In genomic region chr1:113031060-113031933, GRCh38 we compare ENCODE assay signal across 13 cellular contexts. TPM values are rescaled to one million over a fixed set of nuclear protein-coding genes. Genes with fewer than 3 reads are reported as not detected.
DNase-seq lines count a peak whose midpoint lies in the region; ATAC-seq and TF ChIP-seq lines count a peak whose summit lies in the region.
"Had no signal": no experiment of that assay in that cellular context is flagged by ENCODE, and none has a peak within 500 bp of the region (broad histone marks: within the 10 kb centered on the region; RNA-seq: fewer than 3 reads in every experiment).

No MANE protein-coding gene starts in this region.

- 86% methylated on average over 9 of the region's 9 CpGs for WGBS in prostate gland

- intact Hi-C loops in prostate gland (cut with DNase I) = no loop called here

- no peak overlapping the region for H3K4me3 ChIP-seq in prostate gland
- H3K4me3 ChIP-seq: coronary artery, pancreas had no signal

- H3K27me3 ChIP-seq in prostate gland (replicated peaks; ENCODE audit: insufficient read depth) = no peaks in the 10 kb centered on the region
- H3K27me3 ChIP-seq: pancreas had no signal

- ATAC-seq in GM18505 (IDR thresholded peaks at IDR 0.05; ENCODE audit: unreplicated experiment) = peak; percentile 56
- peak; percentile 66 for ATAC-seq in GM21423 (IDR thresholded peaks at IDR 0.05; ENCODE audit: unreplicated experiment)
- peak; percentile 53 for ATAC-seq in HG03108 (IDR thresholded peaks at IDR 0.05; ENCODE audit: unreplicated experiment)
- ATAC-seq: pancreas had no signal

- H3K4me1 ChIP-seq in prostate gland (replicated peaks) = no peaks in the 10 kb centered on the region
- H3K4me1 ChIP-seq: pancreas had no signal

- H3K27ac ChIP-seq in prostate gland = no peak overlapping the region
- H3K27ac ChIP-seq: coronary artery, pancreas had no signal

- H3K9me3 ChIP-seq in prostate gland = no peaks in the 10 kb centered on the region
- H3K9me3 ChIP-seq: pancreas had no signal

- TF ChIP-seq POLR2A in GM18505 (IDR thresholded peaks at IDR 0.05; ENCODE audit: borderline replicate concordance, extremely low read depth, insufficient read depth, insufficient read length) (no peak), prostate gland (IDR thresholded peaks at IDR 0.05) (no peak)

- DNase-seq in glomerular endothelial cell (ENCODE audit: extremely low read depth, low read depth, low spot score) = peak; percentile 22
- no peak for DNase-seq in NCI-H128 (lab: John Stamatoyannopoulos, UW; ENCODE audit: unreplicated experiment)
- DNase-seq in kidney tubule cell (ENCODE audit: low spot score) = no peak
- no peak for DNase-seq in prostate gland (ENCODE audit: low spot score)
- no peak for DNase-seq in medulla oblongata (ENCODE audit: extremely low spot score)
- DNase-seq: amygdala, NCI-H2227 treated with DMSO at 0.1 percent for 48 hours, OCI-M1, pancreas had no signal

- no peak for TF ChIP-seq CTCF in prostate gland (IDR thresholded peaks at IDR 0.05)

- H3K36me3 ChIP-seq in prostate gland = no peaks in the 10 kb centered on the region
- H3K36me3 ChIP-seq: pancreas had no signal

RNA-seq across cellular contexts. Expression of gene LRIG2, which starts 41.7 kb away (rescaled TPM):
- 7.8 and 20.9 TPM in 2 replicates for total RNA-seq in glomerular endothelial cell
- 10 to 100 TPM; 20.8 to 26.6 TPM for total RNA-seq in prostate gland
